21 cellular contexts compared by ENCODE assay signal in the genomic region with DNA sequence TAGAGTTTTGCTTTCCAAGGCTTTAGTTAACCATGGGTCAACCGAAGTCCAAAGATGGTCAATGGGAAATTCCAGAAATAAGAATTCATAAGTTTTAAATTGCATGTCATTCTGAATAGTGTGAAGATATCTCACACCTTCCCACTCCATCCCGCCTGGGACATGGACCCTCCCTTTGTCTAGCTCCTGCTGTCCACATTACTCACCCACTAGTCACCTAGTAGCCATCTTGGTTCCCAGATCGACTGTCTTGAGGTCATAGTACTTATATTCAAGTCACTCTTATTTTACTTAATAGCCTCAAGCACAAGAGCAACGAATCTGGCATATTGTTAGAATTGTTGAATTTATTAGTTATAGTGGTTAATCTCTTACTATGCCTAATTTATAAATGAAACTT.
"Had no signal": no experiment of that assay in that cellular context is flagged by ENCODE, and none has a peak within 500 bp of the region (broad histone marks: within the 10 kb centered on the region; RNA-seq: fewer than 3 reads in every experiment).

No MANE protein-coding gene starts in this region.

- H3K27ac ChIP-seq: body of pancreas, esophagus muscularis mucosa, heart right ventricle, spleen, tibial nerve, VCaP had no signal

- H3K9me3 ChIP-seq: body of pancreas, esophagus muscularis mucosa, heart right ventricle, spleen, tibial nerve had no signal

- DNase-seq: activated CD4-positive, alpha-beta T cell treated with anti-CD3 and anti-CD28 coated beads for 4 hours; activated CD4-positive, alpha-beta T cell treated with anti-CD3 and anti-CD28 coated beads, Interleukin-2, amount 50 U/mL, for 4 hours; activated naive CD4-positive, alpha-beta T cell; activated T-cell treated with anti-CD3 and anti-CD28 coated beads for 4 hours; activated T-cell treated with anti-CD3 and anti-CD28 coated beads, Interleukin-2, amount 50 U/mL, for 72 hours; body of pancreas; endodermal cell; foreskin melanocyte; heart right ventricle; midbrain; naive thymus-derived CD4-positive, alpha-beta T cell; nucleus accumbens; posterior cingulate gyrus; right cardiac atrium; spleen; stimulated activated naive CD4-positive, alpha-beta T cell treated with Interleukin-2 at 50 U/mL for 16 hours; T-helper 1 cell had no signal

- H3K36me3 ChIP-seq: esophagus muscularis mucosa, heart right ventricle, spleen, tibial nerve had no signal

- H3K4me1 ChIP-seq: body of pancreas, spleen had no signal

- H3K4me3 ChIP-seq: body of pancreas, esophagus muscularis mucosa, heart right ventricle, spleen, tibial nerve had no signal

- H3K27me3 ChIP-seq: body of pancreas, esophagus muscularis mucosa, heart right ventricle, spleen, tibial nerve had no signal

- ATAC-seq: activated naive CD4-positive, alpha-beta T cell treated with anti-CD3 and anti-CD28 coated beads, Interleukin-2, amount 50 U/mL, for 72 hours; activated T-cell treated with anti-CD3 and anti-CD28 coated beads, Interleukin-2, amount 50 U/mL, for 72 hours; body of pancreas; heart right ventricle; naive thymus-derived CD4-positive, alpha-beta T cell; right cardiac atrium had no signal
